13 cellular contexts compared by ENCODE assay signal in the genomic region with DNA sequence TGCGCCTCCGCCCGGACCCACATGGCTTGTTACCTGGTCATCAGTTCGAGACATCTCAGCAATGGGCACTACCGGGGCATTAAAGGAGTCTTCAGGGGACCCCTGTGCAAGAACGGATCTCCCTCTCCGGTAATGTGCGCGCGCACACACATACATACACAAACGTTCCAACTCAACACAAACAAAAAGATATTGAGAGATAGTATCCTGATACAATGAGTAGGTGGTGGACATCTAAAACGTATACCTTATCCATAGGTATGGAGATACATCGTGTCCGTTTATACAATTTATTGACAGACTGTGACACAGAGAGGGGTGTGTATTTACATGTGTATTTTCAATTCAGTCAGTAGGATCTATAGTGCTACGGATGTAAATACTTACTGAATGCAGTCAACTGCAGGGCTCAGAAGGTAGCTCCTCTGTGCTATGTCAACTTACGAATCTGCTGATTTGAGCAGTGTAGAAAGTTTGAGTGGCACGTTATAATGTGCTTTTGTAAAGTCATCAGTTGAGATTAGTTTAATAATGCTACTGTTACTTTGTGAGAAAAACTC. TPM values are rescaled to one million over a fixed set of nuclear protein-coding genes. Genes with fewer than 3 reads are reported as not detected.
A peak's percentile ranks its signal among the peaks of the same experiment; 100 is the strongest.
DNase-seq lines count a peak whose midpoint lies in the region; ATAC-seq and TF ChIP-seq lines count a peak whose summit lies in the region.
"Had no signal": no experiment of that assay in that cellular context is flagged by ENCODE, and none has a peak within 500 bp of the region (broad histone marks: within the 10 kb centered on the region; RNA-seq: fewer than 3 reads in every experiment).

No MANE protein-coding gene starts in this region.

- peaks cover 9% of the 10 kb centered on the region for H3K4me1 Mint-ChIP-seq in endothelial cell (ENCODE audit: unreplicated experiment)

- no peak for TF ChIP-seq CTCF in endothelial cell (IDR thresholded peaks at IDR 0.05; ENCODE audit: unreplicated experiment)

- no peaks in the 10 kb centered on the region for H3K36me3 Mint-ChIP-seq in endothelial cell (ENCODE audit: low read depth, unreplicated experiment)

- peaks cover 17% of the 10 kb centered on the region for H3K27me3 ChIP-seq in neuron (ENCODE audit: insufficient read depth, low read length)

- ATAC-seq in HG03432 (IDR thresholded peaks at IDR 0.05; ENCODE audit: unreplicated experiment) (peak; percentile 15), GM21529 (IDR thresholded peaks at IDR 0.05; ENCODE audit: unreplicated experiment) (no peak), GM18909 (IDR thresholded peaks at IDR 0.05; ENCODE audit: poor library complexity, unreplicated experiment) (no peak)
- no peak for ATAC-seq in activated CD4-positive, CD25-positive, alpha-beta regulatory T cell treated with anti-CD3 and anti-CD28 coated beads, Interleukin-2, amount 50 U/mL, for 24 hours

- no peaks in the 10 kb centered on the region for H3K9me3 ChIP-seq in neuron (ENCODE audit: low read length)

- peaks cover 13% of the 10 kb centered on the region for H3K27me3 Mint-ChIP-seq in endothelial cell (ENCODE audit: unreplicated experiment)

- DNase-seq in DMS53 (lab: John Stamatoyannopoulos, UW), result peak; percentile 72
- DNase-seq in endothelial cell (ENCODE audit: low spot score), result no peak
- no peak for DNase-seq in NCI-H2171 treated with DMSO at 0.1 percent for 48 hours (lab: John Stamatoyannopoulos, UW)
- DNase-seq: NCI-H2227 treated with DMSO at 0.1 percent for 48 hours had no signal

- peaks cover 11% of the 10 kb centered on the region for H3K4me1 ChIP-seq in neuron (ENCODE audit: insufficient read depth, low read length)

- no peaks in the 10 kb centered on the region for H3K9me3 Mint-ChIP-seq in endothelial cell (ENCODE audit: unreplicated experiment)

- peak overlapping the region; percentile 61 for H3K4me3 ChIP-seq in neuron (ENCODE audit: low read length)

- H2AFZ ChIP-seq in neuron (ENCODE audit: low read depth, low read length), result peak overlapping the region; percentile 94

- H3K4me3 Mint-ChIP-seq in endothelial cell (ENCODE audit: unreplicated experiment), result peak overlapping the region; percentile 72

- H3K36me3 ChIP-seq in neuron (ENCODE audit: insufficient read depth, low read length), result no peaks in the 10 kb centered on the region

- no peak overlapping the region for H3K27ac Mint-ChIP-seq in endothelial cell (ENCODE audit: unreplicated experiment)

RNA-seq across cellular contexts. Expression of gene ZNF804B, which starts 0.5 kb away (rescaled TPM):
- total RNA-seq in endothelial cell (ENCODE audit: unreplicated experiment), result not detected
- total RNA-seq: bronchial epithelial cell, fibroblast of villous mesenchyme, mucosa of gallbladder, SK-MEL-5 had no signal

RNA-seq across cellular contexts. Expression of gene TEX47, which starts 35.5 kb away (rescaled TPM):
- total RNA-seq in endothelial cell (ENCODE audit: unreplicated experiment), result not detected
- total RNA-seq: bronchial epithelial cell, fibroblast of villous mesenchyme, mucosa of gallbladder, SK-MEL-5 had no signal
